ENCODE assay signal across 12 cellular contexts in genomic region chr2:202299712-202300111, GRCh38. TPM values are rescaled to one million over a fixed set of nuclear protein-coding genes. Genes with fewer than 3 reads are reported as not detected.
DNase-seq lines count a peak whose midpoint lies in the region; ATAC-seq, FAIRE-seq and TF ChIP-seq lines count a peak whose summit lies in the region.
"Had no signal": no experiment of that assay in that cellular context is flagged by ENCODE, and none has a peak within 500 bp of the region (broad histone marks: within the 10 kb centered on the region; RNA-seq: fewer than 3 reads in every experiment).

No MANE protein-coding gene starts in this region.

- H3K4me2 ChIP-seq in GM12878 (ENCODE audit: control insufficient read depth, insufficient read depth) = no peak overlapping the region

- no peak overlapping the region for H3K4me3 ChIP-seq in GM12878
- H3K4me3 ChIP-seq in transverse colon = no peak overlapping the region
- no peak overlapping the region for H3K4me3 ChIP-seq in ascending aorta
- H3K4me3 ChIP-seq: spleen, testis had no signal

- TF ChIP-seq RAD21 in GM12878 (IDR thresholded peaks at IDR 0.05; ENCODE audit: insufficient read depth, low read depth, low read length) = no peak

- peak; percentile 83 for ATAC-seq in GM18868 (IDR thresholded peaks at IDR 0.05; ENCODE audit: unreplicated experiment)
- peak; percentile 92 for ATAC-seq in GM21529 (IDR thresholded peaks at IDR 0.05; ENCODE audit: unreplicated experiment)
- peak; percentile 85 for ATAC-seq in HG03196 (IDR thresholded peaks at IDR 0.05; ENCODE audit: unreplicated experiment)
- ATAC-seq in GM12878 = peak; percentile 92

- CTCF ChIA-PET in GM12878 (lab: Yijun Ruan, JAX) = interaction anchor here (0.9 to 3.6 kb wide), 5 partner anchors 8 to 21 kb away, joined by 3 to 12 read pairs (median 4); no protein-coding TSS in a partner anchor

- 0 out of 4 replicates have a peak, but pooled peaks of 1 of the 2 experiments have one; percentile 32 for TF ChIP-seq EP300 in GM12878 (IDR thresholded peaks at IDR 0.05; ENCODE audit: borderline replicate concordance in 1 of 2, control insufficient read depth in 1 of 2, low read depth in 2 of 2, low read length in 2 of 2)
- no peak for TF ChIP-seq EP300 in transverse colon (IDR thresholded peaks at IDR 0.05; ENCODE audit: low read depth)

- H3K36me3 ChIP-seq in GM12878 (ENCODE audit: control insufficient read depth in 2 of 2, insufficient read depth in 2 of 2, low read length in 1 of 2) (peaks cover 9 to 61% of the 10 kb centered on the region in 2 experiments), transverse colon (peaks cover 2 to 86% (median 41%) of the 10 kb centered on the region in 4 donors), ascending aorta (peaks cover 54 to 79% of the 10 kb centered on the region in 2 donors)

- H3K9ac ChIP-seq in GM12878 (ENCODE audit: control insufficient read depth, insufficient read depth, low read length) = no peak overlapping the region

- H3K27ac ChIP-seq in GM12878 (ENCODE audit: control insufficient read depth, insufficient read depth) (no peak overlapping the region), transverse colon (no peak overlapping the region), ascending aorta (no peak overlapping the region)
- H3K27ac ChIP-seq: spleen, testis had no signal

- intact Hi-C loops in GM12878 (cut with micrococcal nuclease; ENCODE audit: unreplicated experiment) (loop anchor here (2.0 kb wide), 1 partner anchor 15 kb away; no protein-coding TSS in a partner anchor), transverse colon (cut with DNase I; ENCODE audit: low total_unique reads) (no loop called here), ascending aorta (cut with DNase I) (no loop called here)

- SMC1A ChIA-PET in GM12878 (lab: Charles Lee; ENCODE audit: uncharacterized antibody, unreplicated experiment) = interaction anchor here (0.6 to 1.5 kb wide), 10 partner anchors 12 to 490 kb away, joined by 3 to 9 read pairs (median 3); no protein-coding TSS in a partner anchor

- in situ Hi-C loops in GM12878 (cut with MboI) = no loop called here
- in situ Hi-C loops in transverse colon (cut with MboI; ENCODE audit: low pct_ligation_motif_present in 1 of 4, low pct_unique_long_range_greater_than_20kb in 1 of 4, low sequenced_read_pairs in 3 of 4) = no loop called here

- H3K9me3 ChIP-seq in GM12878 (replicated peaks; ENCODE audit: control insufficient read depth, insufficient read depth, low read length) = no peaks in the 10 kb centered on the region
- H3K9me3 ChIP-seq in transverse colon = no peaks in the 10 kb centered on the region
- no peaks in the 10 kb centered on the region for H3K9me3 ChIP-seq in ascending aorta
- H3K9me3 ChIP-seq: spleen, testis had no signal

- no TSS peak for BruUV-seq in GM12878 (replicated peaks; lab: Mats Ljungman, UMichigan)

- peak; percentile 86 for FAIRE-seq in GM12878 (lab: Jason Lieb, UNC)
- FAIRE-seq: H54 had no signal

- H3K27me3 ChIP-seq in GM12878 (replicated peaks in 1 of 2; ENCODE audit: control insufficient read depth in 2 of 2, insufficient read depth in 2 of 2, low read length in 1 of 2) (no peaks in the 10 kb centered on the region), transverse colon (no peaks in the 10 kb centered on the region), ascending aorta (no peaks in the 10 kb centered on the region)
- H3K27me3 ChIP-seq: spleen, testis had no signal

- no peaks in the 10 kb centered on the region for H3K79me2 ChIP-seq in GM12878 (ENCODE audit: control insufficient read depth, insufficient read depth, low read length)

- H3K4me1 ChIP-seq in GM12878 (ENCODE audit: control insufficient read depth, insufficient read depth, low read length) (peaks cover 8% of the 10 kb centered on the region), transverse colon (no peaks in the 10 kb centered on the region), ascending aorta (no peaks in the 10 kb centered on the region)
- H3K4me1 ChIP-seq: testis had no signal

- no peak overlapping the region for H2AFZ ChIP-seq in GM12878 (ENCODE audit: control insufficient read depth, low read depth, low read length)

- POLR2A ChIA-PET in GM12878 (lab: Charles Lee) = interaction anchor here (0.6 to 1.3 kb wide), 8 partner anchors 12 to 730 kb away, joined by 3 to 8 read pairs (median 4); no protein-coding TSS in a partner anchor

- DNase-seq in GM12878 (ENCODE audit: low read depth, low spot score) = peak; percentile 30
- no peak for DNase-seq in transverse colon
- no peak for DNase-seq in superior temporal gyrus (ENCODE audit: extremely low spot score)
- no peak for DNase-seq in ascending aorta (ENCODE audit: low spot score in 2 of 2)
- DNase-seq in activated effector memory CD4-positive, alpha-beta T cell treated with anti-CD3 and anti-CD28 coated beads, Interleukin-2, amount 50 U/mL, for 16 hours = no peak
- DNase-seq: cerebellar nuclear complex, spleen, testis had no signal

- no peak for TF ChIP-seq POLR2A in GM12878 (IDR thresholded peaks at IDR 0.05; ENCODE audit: low read depth, low read length)
- TF ChIP-seq POLR2A in transverse colon (IDR thresholded peaks at IDR 0.05) = no peak

- 0% methylated on average over 1 of the region's 1 CpG for WGBS in GM12878 (ENCODE audit: insufficient coverage, insufficient replicate concordance, low lambda C conversion rate, missing lambda C conversion rate)
- 52 to 100% methylated on average over 1 of the region's 1 CpG for WGBS in transverse colon (ENCODE audit: low coverage in 1 of 2), 2 donors

- H4K20me1 ChIP-seq in GM12878 (ENCODE audit: control insufficient read depth, insufficient read depth) = no peaks in the 10 kb centered on the region

- TF ChIP-seq CTCF in GM12878 (IDR thresholded peaks at IDR 0.05 in 2 of 3, conservative IDR thresholded peaks at IDR 0.05 in 1 of 3; ENCODE audit: control insufficient read depth in 2 of 3, extremely low read depth in 1 of 3, insufficient read depth in 1 of 3, low read depth in 3 of 3, low read length in 3 of 3) = no peak
- no peak for TF ChIP-seq CTCF in transverse colon (IDR thresholded peaks at IDR 0.05)
- no peak for TF ChIP-seq CTCF in ascending aorta (IDR thresholded peaks at IDR 0.05)

- RAD21 ChIA-PET in GM12878 (lab: Charles Lee; ENCODE audit: unreplicated experiment) = interaction anchor here (1.0 to 2.0 kb wide), 5 partner anchors 15 to 33 kb away, joined by 4 to 8 read pairs (median 5); no protein-coding TSS in a partner anchor

TF ChIP-seq in GM12878, 131 proteins besides CTCF, POLR2A, EP300 and RAD21 (continues in another document):
- TF ChIP-seq, protein P1, sequence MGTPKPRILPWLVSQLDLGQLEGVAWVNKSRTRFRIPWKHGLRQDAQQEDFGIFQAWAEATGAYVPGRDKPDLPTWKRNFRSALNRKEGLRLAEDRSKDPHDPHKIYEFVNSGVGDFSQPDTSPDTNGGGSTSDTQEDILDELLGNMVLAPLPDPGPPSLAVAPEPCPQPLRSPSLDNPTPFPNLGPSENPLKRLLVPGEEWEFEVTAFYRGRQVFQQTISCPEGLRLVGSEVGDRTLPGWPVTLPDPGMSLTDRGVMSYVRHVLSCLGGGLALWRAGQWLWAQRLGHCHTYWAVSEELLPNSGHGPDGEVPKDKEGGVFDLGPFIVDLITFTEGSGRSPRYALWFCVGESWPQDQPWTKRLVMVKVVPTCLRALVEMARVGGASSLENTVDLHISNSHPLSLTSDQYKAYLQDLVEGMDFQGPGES (IDR thresholded peaks at IDR 0.05) = no peak
- TF ChIP-seq EGR1 (IDR thresholded peaks at IDR 0.05; ENCODE audit: borderline replicate concordance in 1 of 2, low read depth in 2 of 2, low read length in 2 of 2) (no peak), MTA2 (IDR thresholded peaks at IDR 0.05; ENCODE audit: low read depth) (peak; percentile 48; the same call in 1 of the 2 replicates), GATAD2B (conservative IDR thresholded peaks at IDR 0.05; ENCODE audit: low read depth) (no peak), RELA (IDR thresholded peaks at IDR 0.05; ENCODE audit: borderline replicate concordance, partially characterized antibody) (no peak), PAX8 (IDR thresholded peaks at IDR 0.05) (no peak), SMAD5 (IDR thresholded peaks at IDR 0.05; ENCODE audit: low read depth) (no peak), PML (IDR thresholded peaks at IDR 0.05; ENCODE audit: low read length) (no peak), NR2F1 (conservative IDR thresholded peaks at IDR 0.05) (no peak), EED (IDR thresholded peaks at IDR 0.05; ENCODE audit: low read depth) (no peak), FOXK2 (IDR thresholded peaks at IDR 0.05) (no peak)
- TF ChIP-seq, protein P2, sequence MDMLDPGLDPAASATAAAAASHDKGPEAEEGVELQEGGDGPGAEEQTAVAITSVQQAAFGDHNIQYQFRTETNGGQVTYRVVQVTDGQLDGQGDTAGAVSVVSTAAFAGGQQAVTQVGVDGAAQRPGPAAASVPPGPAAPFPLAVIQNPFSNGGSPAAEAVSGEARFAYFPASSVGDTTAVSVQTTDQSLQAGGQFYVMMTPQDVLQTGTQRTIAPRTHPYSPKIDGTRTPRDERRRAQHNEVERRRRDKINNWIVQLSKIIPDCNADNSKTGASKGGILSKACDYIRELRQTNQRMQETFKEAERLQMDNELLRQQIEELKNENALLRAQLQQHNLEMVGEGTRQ (IDR thresholded peaks at IDR 0.05; ENCODE audit: borderline replicate concordance, low read depth, low read length) = no peak

RNA-seq across cellular contexts. Expression of gene NOP58, which starts 34.1 kb away (rescaled TPM):
- 401 and 425 TPM in 2 replicates for total RNA-seq in GM12878 (2013; cell fraction: nucleolus; rRNA removed)
- total RNA-seq in GM12878 (2014; rRNA removed) (131 and 137 TPM in 2 replicates), GM12878 (2014; rRNA removed; fragmentation: Illumina TruSeq; extraction: Trizol) (200 and 210 TPM in 2 replicates), GM12878 (2021) (137 and 142 TPM in 2 replicates), transverse colon (10 to 100 TPM in 3 of 4 donors, 1 to 10 TPM in 1; 9.4 to 54.9 (median 26.3) TPM), ascending aorta (65.8 TPM)
- polyA plus RNA-seq in GM12878 (2011; ENCODE audit: low read depth) = 55.2 TPM
- polyA plus RNA-seq in GM12878 (2011; rRNA removed) (137 and 221 TPM in 2 replicates), GM12878 (2014; fragmentation: Illumina TruSeq; extraction: Trizol) (224 and 268 TPM in 2 replicates), GM12878 (2014; fragmentation: Nextera tagmentation; extraction: Ambion mirVana) (100 to 1,000 TPM; 317 to 327 TPM), GM12878 (2014; rRNA removed) (133 and 157 TPM in 2 replicates), GM12878 (2016; fragmentation: Nextera tagmentation; extraction: Ambion mirVana) (100 to 1,000 TPM; 259 to 273 TPM)
- polyA plus RNA-seq in GM12878 (2011; cell fraction: cytosol; rRNA removed) = 38.0 and 44.0 TPM in 2 replicates
- 120 and 141 TPM in 2 replicates for polyA plus RNA-seq in GM12878 (2011; cell fraction: nucleus; rRNA removed)
- polyA plus RNA-seq in GM12878 (2012) = 84.9 and 87.4 TPM in 2 replicates
- polyA minus RNA-seq in GM12878 (2011; rRNA and poly(A)+ RNA removed) = 62.4 and 97.3 TPM in 2 replicates
- polyA minus RNA-seq in GM12878 (2011; cell fraction: cytosol; rRNA and poly(A)+ RNA removed) = 31.9 and 39.7 TPM in 2 replicates
- 126 and 245 TPM in 2 replicates for polyA minus RNA-seq in GM12878 (2011; cell fraction: nucleus; rRNA and poly(A)+ RNA removed)
